ENCODE assay signal across 8 cellular contexts in genomic region chr11:43282607-43283440, GRCh38. TPM values are rescaled to one million over a fixed set of nuclear protein-coding genes. Genes with fewer than 3 reads are reported as not detected.
A peak's percentile ranks its signal among the peaks of the same experiment; 100 is the strongest.
DNase-seq lines count a peak whose midpoint lies in the region; ATAC-seq and TF ChIP-seq lines count a peak whose summit lies in the region.

No MANE protein-coding gene starts in this region.

- intact Hi-C loops in Right ventricle myocardium inferior (cut with DNase I) = loop anchor here (5.0 kb wide), 2 partner anchors 511 to 1826 kb away; partner anchors contain the start of gene LRRC4C
- intact Hi-C loops in cardiac septum (cut with DNase I) = loop anchor here (2.0 to 10.0 kb wide), 2 partner anchors 512 to 1818 kb away; no protein-coding TSS in a partner anchor

- no peaks in the 10 kb centered on the region for H3K9me3 Mint-ChIP-seq in osteocyte (ENCODE audit: unreplicated experiment)

- no peaks in the 10 kb centered on the region for H3K4me1 Mint-ChIP-seq in osteocyte (ENCODE audit: unreplicated experiment)

- no peak overlapping the region for H3K4me3 Mint-ChIP-seq in osteocyte (ENCODE audit: unreplicated experiment)

- peak; percentile 92 for TF ChIP-seq CTCF in osteocyte (IDR thresholded peaks at IDR 0.05)

- no peak overlapping the region for H3K27ac Mint-ChIP-seq in osteocyte (ENCODE audit: unreplicated experiment)

- H3K36me3 Mint-ChIP-seq in osteocyte (ENCODE audit: unreplicated experiment) = no peaks in the 10 kb centered on the region

- DNase-seq in Right ventricle myocardium inferior (ENCODE audit: missing footprints) (peak; percentile 67), cardiac septum (ENCODE audit: low spot score) (no peak), NCI-H748 (lab: John Stamatoyannopoulos, UW; ENCODE audit: unreplicated experiment) (peak; percentile 37), fibroblast of the conjunctiva (ENCODE audit: low read depth) (peak; percentile 2), osteocyte (ENCODE audit: extremely low spot score, unreplicated experiment) (no peak), mesenteric fat pad (ENCODE audit: low spot score) (no peak)
- peak; percentile 44 for DNase-seq in activated CD8-positive, alpha-beta memory T cell treated with anti-CD3 and anti-CD28 coated beads, Interleukin-2, amount 50 U/mL, for 4 hours

- ATAC-seq in Right ventricle myocardium inferior (peak; percentile 26), HG02763 (IDR thresholded peaks at IDR 0.05; ENCODE audit: unreplicated experiment) (peak; percentile 48)

- peaks cover 12% of the 10 kb centered on the region for H3K27me3 Mint-ChIP-seq in osteocyte (ENCODE audit: unreplicated experiment)

RNA-seq across cellular contexts. Expression of gene API5, which starts 29.0 kb away (rescaled TPM):
- total RNA-seq in Right ventricle myocardium inferior (38.2 TPM), cardiac septum (38.8 TPM), osteocyte (97.2 and 100 TPM in 2 replicates), mesenteric fat pad (67.6 TPM)

Comparison
In these comparisons a context has a peak if more than half of its experiments do, and no peak if none do; other contexts are left out.
1. DNase-seq: peak in Right ventricle myocardium inferior (single experiment), NCI-H748 (single experiment), activated CD8-positive, alpha-beta memory T cell treated with anti-CD3 and anti-CD28 coated beads, Interleukin-2, amount 50 U/mL, for 4 hours (single experiment) and fibroblast of the conjunctiva (single experiment); none in cardiac septum (single experiment), osteocyte (single experiment) and mesenteric fat pad (single experiment).